17 cellular contexts compared by ENCODE assay signal in the genomic region with DNA sequence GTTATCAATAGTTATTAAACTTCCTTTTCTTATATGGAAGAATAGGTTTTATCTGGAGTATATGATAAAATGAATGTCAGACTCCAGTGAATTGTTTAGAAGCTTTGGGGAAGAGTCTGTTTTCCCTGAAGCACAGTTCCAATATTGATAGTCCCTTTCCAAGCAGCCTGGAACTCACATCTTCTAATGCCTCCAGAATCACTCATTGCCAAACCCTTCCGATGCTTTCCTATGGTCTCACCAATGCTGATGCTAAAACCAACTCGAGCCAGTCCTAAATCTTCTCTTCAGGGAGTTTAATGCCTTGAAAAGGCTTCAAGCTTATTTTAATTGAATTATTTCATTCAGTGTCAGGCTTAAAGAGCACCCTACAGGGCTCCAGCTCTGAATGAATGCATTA.
"Had no signal": no experiment of that assay in that cellular context is flagged by ENCODE, and none has a peak within 500 bp of the region (broad histone marks: within the 10 kb centered on the region; RNA-seq: fewer than 3 reads in every experiment).

No MANE protein-coding gene starts in this region.

- H3K4me1 ChIP-seq: left lung, right atrium auricular region, sigmoid colon, spleen, tibial nerve, uterus had no signal

- H3K36me3 ChIP-seq: left lung, ovary, right atrium auricular region, sigmoid colon, spleen, tibial nerve, uterus had no signal

- H3K4me3 ChIP-seq: left lung, lung, mucosa of descending colon, ovary, right atrium auricular region, sigmoid colon, spleen, tibial nerve, uterus had no signal

- FAIRE-seq: kidney, small intestine had no signal

- H3K9me3 ChIP-seq: left lung, mucosa of descending colon, ovary, right atrium auricular region, tibial nerve, uterus had no signal

- H3K27ac ChIP-seq: left lung, ovary, right atrium auricular region, sigmoid colon, spleen, tibial nerve, uterus had no signal

- DNase-seq: hippocampal formation; kidney; left colon; left lung; midbrain; mucosa of descending colon; naive thymus-derived CD4-positive, alpha-beta T cell; ovary; sigmoid colon; small intestine; spleen; stimulated activated CD4-positive, alpha-beta T cell treated with anti-CD3 and anti-CD28 coated beads, Interleukin-4, amount 100 ng/mL, for 24 hours; stimulated activated naive CD4-positive, alpha-beta T cell; uterus had no signal

- H3K27me3 ChIP-seq: left lung, ovary, right atrium auricular region, sigmoid colon, tibial nerve, uterus had no signal
